Comparison of ENCODE assay signal across 13 cellular contexts in genomic region chr6:228881-229651, GRCh38.
A peak's percentile ranks its signal among the peaks of the same experiment; 100 is the strongest.
DNase-seq lines count a peak whose midpoint lies in the region; ATAC-seq and TF ChIP-seq lines count a peak whose summit lies in the region.
"Had no signal": no experiment of that assay in that cellular context is flagged by ENCODE, and none has a peak within 500 bp of the region (broad histone marks: within the 10 kb centered on the region; RNA-seq: fewer than 3 reads in every experiment).

No MANE protein-coding gene starts in this region.

- peaks cover 8% of the 10 kb centered on the region for H3K36me3 Mint-ChIP-seq in effector memory CD8-positive, alpha-beta T cell (ENCODE audit: insufficient read depth)

- no peak for TF ChIP-seq EP300 in tibial nerve (IDR thresholded peaks at IDR 0.05)

- 79 to 87% methylated on average over 15 of the region's 15 CpGs for WGBS in tibial nerve, 2 donors

- H3K9me3 Mint-ChIP-seq in effector memory CD8-positive, alpha-beta T cell: no peaks in the 10 kb centered on the region

- no peaks in the 10 kb centered on the region for H3K36me3 ChIP-seq in tibial nerve

- H3K4me3 Mint-ChIP-seq in effector memory CD8-positive, alpha-beta T cell: peak overlapping the region; percentile 6 to 29

- no peaks in the 10 kb centered on the region for H3K27me3 ChIP-seq in tibial nerve

- TF ChIP-seq CTCF in tibial nerve (IDR thresholded peaks at IDR 0.05): no peak

- no peak overlapping the region for H3K27ac Mint-ChIP-seq in effector memory CD8-positive, alpha-beta T cell

- no peaks in the 10 kb centered on the region for H3K4me1 ChIP-seq in tibial nerve

- no peak overlapping the region for H3K4me3 ChIP-seq in tibial nerve

- H3K27ac ChIP-seq in tibial nerve: no peak overlapping the region

- no peak for TF ChIP-seq POLR2A in tibial nerve (IDR thresholded peaks at IDR 0.05)

- H3K9me3 ChIP-seq in tibial nerve: no peaks in the 10 kb centered on the region

- no peak for DNase-seq in effector memory CD8-positive, alpha-beta T cell
- DNase-seq in tibial nerve (ENCODE audit: low spot score in 2 of 2) (no peak), hypothalamus (lab: John Stamatoyannopoulos, UW) (no peak)
- DNase-seq: anterior cingulate cortex, GOT3, midbrain, NCI-H446, SHP77 had no signal

- no peaks in the 10 kb centered on the region for H3K27me3 Mint-ChIP-seq in effector memory CD8-positive, alpha-beta T cell

- peaks cover 14 to 18% of the 10 kb centered on the region in 2 donors for H3K4me1 Mint-ChIP-seq in effector memory CD8-positive, alpha-beta T cell (ENCODE audit: low read depth in 2 of 2)

- peak; percentile 30 for ATAC-seq in GM18870 (IDR thresholded peaks at IDR 0.05; ENCODE audit: unreplicated experiment)
- peak; percentile 36 for ATAC-seq in GM21515 (IDR thresholded peaks at IDR 0.05; ENCODE audit: unreplicated experiment)
- peak; percentile 24 for ATAC-seq in HG03097 (IDR thresholded peaks at IDR 0.05; ENCODE audit: low FRiP score, unreplicated experiment)
- ATAC-seq in effector memory CD8-positive, alpha-beta T cell (replicated peaks): no peak
- ATAC-seq in SK-N-SH treated with all-trans-retinoic acid at 6 μM for 48 hours: no peak
- ATAC-seq: sciatic nerve had no signal

TF ChIP-seq in SK-N-SH treated with all-trans-retinoic acid at 6 μM for 48 hours, 23 proteins besides CTCF, POLR2A, EP300 and RAD21:
- TF ChIP-seq CSDC2 (CRISPR knock-in tag; IDR thresholded peaks at IDR 0.05): no peak
- no peak for TF ChIP-seq CSRNP3 (CRISPR knock-in tag; IDR thresholded peaks at IDR 0.05)
- no peak for TF ChIP-seq OSR1 (CRISPR knock-in tag; IDR thresholded peaks at IDR 0.05)
- TF ChIP-seq ZC3H10 (CRISPR knock-in tag; IDR thresholded peaks at IDR 0.05): no peak
- TF ChIP-seq, protein P1, sequence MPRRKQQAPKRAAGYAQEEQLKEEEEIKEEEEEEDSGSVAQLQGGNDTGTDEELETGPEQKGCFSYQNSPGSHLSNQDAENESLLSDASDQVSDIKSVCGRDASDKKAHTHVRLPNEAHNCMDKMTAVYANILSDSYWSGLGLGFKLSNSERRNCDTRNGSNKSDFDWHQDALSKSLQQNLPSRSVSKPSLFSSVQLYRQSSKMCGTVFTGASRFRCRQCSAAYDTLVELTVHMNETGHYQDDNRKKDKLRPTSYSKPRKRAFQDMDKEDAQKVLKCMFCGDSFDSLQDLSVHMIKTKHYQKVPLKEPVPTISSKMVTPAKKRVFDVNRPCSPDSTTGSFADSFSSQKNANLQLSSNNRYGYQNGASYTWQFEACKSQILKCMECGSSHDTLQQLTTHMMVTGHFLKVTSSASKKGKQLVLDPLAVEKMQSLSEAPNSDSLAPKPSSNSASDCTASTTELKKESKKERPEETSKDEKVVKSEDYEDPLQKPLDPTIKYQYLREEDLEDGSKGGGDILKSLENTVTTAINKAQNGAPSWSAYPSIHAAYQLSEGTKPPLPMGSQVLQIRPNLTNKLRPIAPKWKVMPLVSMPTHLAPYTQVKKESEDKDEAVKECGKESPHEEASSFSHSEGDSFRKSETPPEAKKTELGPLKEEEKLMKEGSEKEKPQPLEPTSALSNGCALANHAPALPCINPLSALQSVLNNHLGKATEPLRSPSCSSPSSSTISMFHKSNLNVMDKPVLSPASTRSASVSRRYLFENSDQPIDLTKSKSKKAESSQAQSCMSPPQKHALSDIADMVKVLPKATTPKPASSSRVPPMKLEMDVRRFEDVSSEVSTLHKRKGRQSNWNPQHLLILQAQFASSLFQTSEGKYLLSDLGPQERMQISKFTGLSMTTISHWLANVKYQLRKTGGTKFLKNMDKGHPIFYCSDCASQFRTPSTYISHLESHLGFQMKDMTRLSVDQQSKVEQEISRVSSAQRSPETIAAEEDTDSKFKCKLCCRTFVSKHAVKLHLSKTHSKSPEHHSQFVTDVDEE (CRISPR knock-in tag; IDR thresholded peaks at IDR 0.05): no peak
- TF ChIP-seq PPARA (CRISPR knock-in tag; IDR thresholded peaks at IDR 0.05; ENCODE audit: borderline replicate concordance): no peak
- TF ChIP-seq GLIS3 (CRISPR knock-in tag; IDR thresholded peaks at IDR 0.05): no peak
- no peak for TF ChIP-seq ESRRG (CRISPR knock-in tag; IDR thresholded peaks at IDR 0.05)
- no peak for TF ChIP-seq ZFP30 (CRISPR knock-in tag; IDR thresholded peaks at IDR 0.05)
- no peak for TF ChIP-seq ZFP3 (CRISPR knock-in tag; IDR thresholded peaks at IDR 0.05)
- TF ChIP-seq, protein P2, sequence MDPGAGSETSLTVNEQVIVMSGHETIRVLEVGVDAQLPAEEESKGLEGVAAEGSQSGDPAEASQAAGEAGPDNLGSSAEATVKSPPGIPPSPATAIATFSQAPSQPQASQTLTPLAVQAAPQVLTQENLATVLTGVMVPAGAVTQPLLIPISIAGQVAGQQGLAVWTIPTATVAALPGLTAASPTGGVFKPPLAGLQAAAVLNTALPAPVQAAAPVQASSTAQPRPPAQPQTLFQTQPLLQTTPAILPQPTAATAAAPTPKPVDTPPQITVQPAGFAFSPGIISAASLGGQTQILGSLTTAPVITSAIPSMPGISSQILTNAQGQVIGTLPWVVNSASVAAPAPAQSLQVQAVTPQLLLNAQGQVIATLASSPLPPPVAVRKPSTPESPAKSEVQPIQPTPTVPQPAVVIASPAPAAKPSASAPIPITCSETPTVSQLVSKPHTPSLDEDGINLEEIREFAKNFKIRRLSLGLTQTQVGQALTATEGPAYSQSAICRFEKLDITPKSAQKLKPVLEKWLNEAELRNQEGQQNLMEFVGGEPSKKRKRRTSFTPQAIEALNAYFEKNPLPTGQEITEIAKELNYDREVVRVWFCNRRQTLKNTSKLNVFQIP (CRISPR knock-in tag; IDR thresholded peaks at IDR 0.05; ENCODE audit: borderline replicate concordance, low read depth): no peak
- TF ChIP-seq, protein P3, sequence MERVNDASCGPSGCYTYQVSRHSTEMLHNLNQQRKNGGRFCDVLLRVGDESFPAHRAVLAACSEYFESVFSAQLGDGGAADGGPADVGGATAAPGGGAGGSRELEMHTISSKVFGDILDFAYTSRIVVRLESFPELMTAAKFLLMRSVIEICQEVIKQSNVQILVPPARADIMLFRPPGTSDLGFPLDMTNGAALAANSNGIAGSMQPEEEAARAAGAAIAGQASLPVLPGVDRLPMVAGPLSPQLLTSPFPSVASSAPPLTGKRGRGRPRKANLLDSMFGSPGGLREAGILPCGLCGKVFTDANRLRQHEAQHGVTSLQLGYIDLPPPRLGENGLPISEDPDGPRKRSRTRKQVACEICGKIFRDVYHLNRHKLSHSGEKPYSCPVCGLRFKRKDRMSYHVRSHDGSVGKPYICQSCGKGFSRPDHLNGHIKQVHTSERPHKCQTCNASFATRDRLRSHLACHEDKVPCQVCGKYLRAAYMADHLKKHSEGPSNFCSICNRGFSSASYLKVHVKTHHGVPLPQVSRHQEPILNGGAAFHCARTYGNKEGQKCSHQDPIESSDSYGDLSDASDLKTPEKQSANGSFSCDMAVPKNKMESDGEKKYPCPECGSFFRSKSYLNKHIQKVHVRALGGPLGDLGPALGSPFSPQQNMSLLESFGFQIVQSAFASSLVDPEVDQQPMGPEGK (CRISPR knock-in tag; IDR thresholded peaks at IDR 0.05; ENCODE audit: borderline replicate concordance): no peak
- no peak for TF ChIP-seq ISL1 (CRISPR knock-in tag; IDR thresholded peaks at IDR 0.05)
- TF ChIP-seq SNAI2 (CRISPR knock-in tag; IDR thresholded peaks at IDR 0.05): no peak
- TF ChIP-seq, protein P4, sequence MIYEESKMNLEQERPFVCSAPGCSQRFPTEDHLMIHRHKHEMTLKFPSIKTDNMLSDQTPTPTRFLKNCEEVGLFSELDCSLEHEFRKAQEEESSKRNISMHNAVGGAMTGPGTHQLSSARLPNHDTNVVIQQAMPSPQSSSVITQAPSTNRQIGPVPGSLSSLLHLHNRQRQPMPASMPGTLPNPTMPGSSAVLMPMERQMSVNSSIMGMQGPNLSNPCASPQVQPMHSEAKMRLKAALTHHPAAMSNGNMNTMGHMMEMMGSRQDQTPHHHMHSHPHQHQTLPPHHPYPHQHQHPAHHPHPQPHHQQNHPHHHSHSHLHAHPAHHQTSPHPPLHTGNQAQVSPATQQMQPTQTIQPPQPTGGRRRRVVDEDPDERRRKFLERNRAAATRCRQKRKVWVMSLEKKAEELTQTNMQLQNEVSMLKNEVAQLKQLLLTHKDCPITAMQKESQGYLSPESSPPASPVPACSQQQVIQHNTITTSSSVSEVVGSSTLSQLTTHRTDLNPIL (CRISPR knock-in tag; IDR thresholded peaks at IDR 0.05; ENCODE audit: low read depth): no peak
- TF ChIP-seq TOX (CRISPR knock-in tag; IDR thresholded peaks at IDR 0.05; ENCODE audit: borderline replicate concordance): no peak
- TF ChIP-seq BACH2 (CRISPR knock-in tag; IDR thresholded peaks at IDR 0.05; ENCODE audit: borderline replicate concordance): no peak
- no peak for TF ChIP-seq ARNTL (CRISPR knock-in tag; IDR thresholded peaks at IDR 0.05; ENCODE audit: borderline replicate concordance, low read depth)

Comparison
In these comparisons a context has a peak if more than half of its experiments do, and no peak if none do; other contexts are left out.
1. ATAC-seq: peak in GM18870 (single experiment), GM21515 (single experiment) and HG03097 (single experiment); none in effector memory CD8-positive, alpha-beta T cell (single experiment) and SK-N-SH treated with all-trans-retinoic acid at 6 μM for 48 hours (single experiment).